Comparison of ENCODE assay signal across 8 cellular contexts in the genomic region with DNA sequence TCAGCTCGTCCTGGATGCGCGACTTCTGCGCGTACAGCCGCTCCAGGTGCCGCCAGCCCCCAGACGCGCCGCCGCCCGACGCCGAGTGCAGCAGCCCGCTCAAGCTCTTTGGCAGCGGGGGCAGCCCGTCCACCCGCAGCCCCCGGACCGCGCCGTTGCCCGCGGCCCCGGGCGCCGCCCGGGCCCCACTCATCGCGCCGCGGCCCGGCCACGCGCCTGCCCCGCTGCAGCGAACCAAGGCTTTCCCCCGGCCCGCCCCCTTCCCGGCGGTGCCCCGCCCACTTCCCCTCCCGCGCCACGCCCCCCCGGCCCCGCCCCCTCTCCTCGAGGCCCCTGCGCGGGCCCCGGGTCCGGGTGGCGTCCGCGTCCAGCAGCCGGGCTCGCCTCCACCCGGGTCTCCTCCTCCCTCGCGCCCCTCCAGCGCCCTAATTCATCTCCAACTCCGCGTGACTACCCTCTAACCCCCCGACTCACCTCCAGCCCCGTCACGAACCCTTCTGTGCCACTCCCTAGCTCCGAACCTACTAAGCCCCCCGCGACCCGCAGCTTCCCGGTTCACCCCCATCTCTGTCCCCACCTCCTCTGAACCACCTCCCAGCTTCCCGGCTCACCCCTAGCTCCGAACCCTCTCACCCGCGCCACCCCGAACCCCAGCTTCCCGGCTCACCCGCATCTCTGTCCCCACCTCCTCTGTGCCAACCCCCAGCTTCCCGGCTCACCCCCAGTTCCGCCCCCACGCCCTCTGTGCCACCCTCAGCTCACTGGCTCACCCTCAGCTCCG. TPM values are rescaled to one million over a fixed set of nuclear protein-coding genes. Genes with fewer than 3 reads are reported as not detected.
DNase-seq lines count a peak whose midpoint lies in the region; ATAC-seq and TF ChIP-seq lines count a peak whose summit lies in the region.

A gene (minus strand): TSS at position 236 of the 781 bp plus-strand sequence. CDS start 43 bp downstream, at position 193.

- ATAC-seq in HG02642 (IDR thresholded peaks at IDR 0.05; ENCODE audit: poor library complexity, unreplicated experiment): peak; percentile 71
- ATAC-seq in foreskin keratinocyte: peak; percentile 75

- DNase-seq in DMS153 treated with DMSO at 0.1 percent for 48 hours (lab: John Stamatoyannopoulos, UW; ENCODE audit: unreplicated experiment) (peak; percentile 16), DMS153 (lab: John Stamatoyannopoulos, UW) (no peak), RKO (ENCODE audit: low spot score) (peak; percentile 58), foreskin keratinocyte (no peak), nucleus accumbens (lab: John Stamatoyannopoulos, UW) (peak in 36 of 56 donors; percentile 7 to 72 (median 32)), substantia nigra (lab: John Stamatoyannopoulos, UW) (peak in 38 of 49 donors; percentile 10 to 75 (median 47))
- DNase-seq in activated T-helper 2 cell treated with anti-CD3 and anti-CD28 coated beads, Interferon-gamma antibody, Interleukin-2, Interleukin-4, amounts not matched to agents 10 μg/mL and 5 μg/mL and 100 μg/mL, durations not matched to agents 14 hours and 24 hours and 36 hours (ENCODE audit: low spot score): peak; percentile 59

- H3K27ac ChIP-seq in foreskin keratinocyte (no peak within 1 kb of the TSS), substantia nigra (ENCODE audit: low read depth, low read length, poor library complexity, severe bottlenecking) (peak within 1 kb of the TSS; percentile 26)

- peaks cover 7% of the 10 kb centered on the region for H3K9me3 Mint-ChIP-seq in activated T-helper 2 cell treated with anti-CD3 and anti-CD28 coated beads, Interferon-gamma antibody, Interleukin-2, Interleukin-4, amounts not matched to agents 10 μg/mL and 5 μg/mL and 100 μg/mL, durations not matched to agents 14 hours and 24 hours and 36 hours

- H3K4me1 Mint-ChIP-seq in activated T-helper 2 cell treated with anti-CD3 and anti-CD28 coated beads, Interferon-gamma antibody, Interleukin-2, Interleukin-4, amounts not matched to agents 10 μg/mL and 5 μg/mL and 100 μg/mL, durations not matched to agents 14 hours and 24 hours and 36 hours (ENCODE audit: low read depth): peaks cover 29% of the 10 kb centered on the region

- TF ChIP-seq CTCF in foreskin keratinocyte (conservative IDR thresholded peaks at IDR 0.05): no peak

- H3K4me1 ChIP-seq in foreskin keratinocyte: peaks cover 5% of the 10 kb centered on the region

- H3K27ac Mint-ChIP-seq in activated T-helper 2 cell treated with anti-CD3 and anti-CD28 coated beads, Interferon-gamma antibody, Interleukin-2, Interleukin-4, amounts not matched to agents 10 μg/mL and 5 μg/mL and 100 μg/mL, durations not matched to agents 14 hours and 24 hours and 36 hours: no peak within 1 kb of the TSS

- H3K27me3 ChIP-seq in foreskin keratinocyte: no peaks in the 10 kb centered on the region

- peaks cover 32% of the 10 kb centered on the region for H3K27me3 Mint-ChIP-seq in activated T-helper 2 cell treated with anti-CD3 and anti-CD28 coated beads, Interferon-gamma antibody, Interleukin-2, Interleukin-4, amounts not matched to agents 10 μg/mL and 5 μg/mL and 100 μg/mL, durations not matched to agents 14 hours and 24 hours and 36 hours (ENCODE audit: low read depth)

- intact Hi-C loops in activated T-helper 2 cell treated with anti-CD3 and anti-CD28 coated beads, Interferon-gamma antibody, Interleukin-2, Interleukin-4, amounts not matched to agents 10 μg/mL and 5 μg/mL and 100 μg/mL, durations not matched to agents 14 hours and 24 hours and 36 hours (cut with micrococcal nuclease): loop anchor here (5.0 kb wide), 1 partner anchor 173 kb away; a partner anchor contains a TSS

- H3K4me3 Mint-ChIP-seq in activated T-helper 2 cell treated with anti-CD3 and anti-CD28 coated beads, Interferon-gamma antibody, Interleukin-2, Interleukin-4, amounts not matched to agents 10 μg/mL and 5 μg/mL and 100 μg/mL, durations not matched to agents 14 hours and 24 hours and 36 hours (ENCODE audit: low read depth): peak within 1 kb of the TSS; percentile 79

- H3K36me3 Mint-ChIP-seq in activated T-helper 2 cell treated with anti-CD3 and anti-CD28 coated beads, Interferon-gamma antibody, Interleukin-2, Interleukin-4, amounts not matched to agents 10 μg/mL and 5 μg/mL and 100 μg/mL, durations not matched to agents 14 hours and 24 hours and 36 hours (ENCODE audit: low read depth): peaks cover 8% of the 10 kb centered on the region

RNA-seq across cellular contexts. Expression of the gene that starts here (rescaled TPM):
- total RNA-seq in activated T-helper 2 cell treated with anti-CD3 and anti-CD28 coated beads, Interferon-gamma antibody, Interleukin-2, Interleukin-4, amounts not matched to agents 10 μg/mL and 5 μg/mL and 100 μg/mL, durations not matched to agents 14 hours and 24 hours and 36 hours: 16.1 and 18.7 TPM in 2 replicates
- 15.7 and 16.9 TPM in 2 replicates for total RNA-seq in foreskin keratinocyte
- 15.6 and 15.7 TPM in 2 replicates for polyA plus RNA-seq in foreskin keratinocyte

Comparison
In these comparisons a context has a peak if more than half of its experiments do, and no peak if none do; other contexts are left out.
1. DNase-seq: peak in DMS153 treated with DMSO at 0.1 percent for 48 hours (single experiment), RKO (single experiment), activated T-helper 2 cell treated with anti-CD3 and anti-CD28 coated beads, Interferon-gamma antibody, Interleukin-2, Interleukin-4, amounts not matched to agents 10 μg/mL and 5 μg/mL and 100 μg/mL, durations not matched to agents 14 hours and 24 hours and 36 hours (single experiment), nucleus accumbens (36 of 56) and substantia nigra (38 of 49); none in DMS153 (single experiment) and foreskin keratinocyte (0 of 2).